9 cellular contexts compared by ENCODE assay signal in genomic region chr14:88551094-88551870, GRCh38. TPM values are rescaled to one million over a fixed set of nuclear protein-coding genes. Genes with fewer than 3 reads are reported as not detected.
DNase-seq lines count a peak whose midpoint lies in the region; ATAC-seq and TF ChIP-seq lines count a peak whose summit lies in the region.
"Had no signal": no experiment of that assay in that cellular context is flagged by ENCODE, and none has a peak within 500 bp of the region (broad histone marks: within the 10 kb centered on the region; RNA-seq: fewer than 3 reads in every experiment).

No MANE protein-coding gene starts in this region.

- peak overlapping the region; percentile 56 for H3K9ac ChIP-seq in PC-3 (ENCODE audit: low read length)

- CTCF ChIA-PET in PC-3 (lab: Charles Lee): interaction anchor here (0.6 kb wide), 1 partner anchor 29 kb away, joined by 3 read pairs; no protein-coding TSS in a partner anchor

- H3K9me3 ChIP-seq in PC-3 (ENCODE audit: low read length) (no peaks in the 10 kb centered on the region), heart right ventricle (no peaks in the 10 kb centered on the region), tibial nerve (no peaks in the 10 kb centered on the region)

- H3K27me3 Mint-ChIP-seq in osteocyte (ENCODE audit: unreplicated experiment): no peaks in the 10 kb centered on the region

- TF ChIP-seq EP300 in tibial nerve (IDR thresholded peaks at IDR 0.05): peak in 1 of 2 donors; percentile 92

- WGBS in heart right ventricle, 2 donors: 5 to 6% methylated on average over 50 of the region's 50 CpGs
- 10 to 14% methylated on average over 30 to 43 of the region's 50 CpGs for WGBS in tibial nerve, 2 donors

- H3K27ac ChIP-seq in PC-3 (ENCODE audit: low read length): no peak overlapping the region
- peak overlapping the region; percentile 26 to 82 (median 76) for H3K27ac ChIP-seq in heart right ventricle
- H3K27ac ChIP-seq in tibial nerve: peak overlapping the region; percentile 58 to 96 (median 82)

- H3K4me3 Mint-ChIP-seq in osteocyte (ENCODE audit: unreplicated experiment): peak overlapping the region; percentile 82

- H3K36me3 Mint-ChIP-seq in osteocyte (ENCODE audit: unreplicated experiment): peaks cover 18% of the 10 kb centered on the region

- peak; percentile 85 for DNase-seq in AG08396 (ENCODE audit: low spot score)
- peak; percentile 4 for DNase-seq in GOT3 (lab: John Stamatoyannopoulos, UW)
- DNase-seq in PC-3: peak; percentile 90
- DNase-seq in amygdala (lab: John Stamatoyannopoulos, UW): peak; percentile 20 to 87 (median 72)
- DNase-seq in heart right ventricle: peak; percentile 81 to 87
- peak; percentile 91 for DNase-seq in osteocyte (ENCODE audit: extremely low spot score, unreplicated experiment)
- peak; percentile 48 to 73 for DNase-seq in tibial nerve (ENCODE audit: low spot score in 2 of 2)
- DNase-seq in MV-4-11 (lab: John Stamatoyannopoulos, UW): no peak

- no TSS peak for BruUV-seq in PC-3 (replicated peaks; lab: Mats Ljungman, UMichigan)

- peaks cover 24% of the 10 kb centered on the region for H3K4me1 ChIP-seq in PC-3 (ENCODE audit: insufficient read depth, low read length)
- H3K4me1 ChIP-seq in heart right ventricle: peaks cover 3 to 86% (median 54%) of the 10 kb centered on the region in 9 donors
- peaks cover 0 to 75% (median 25%) of the 10 kb centered on the region in 4 donors for H3K4me1 ChIP-seq in tibial nerve

- TF ChIP-seq CTCF in PC-3 (conservative IDR thresholded peaks at IDR 0.05; ENCODE audit: low read depth, low read length) (peak; percentile 41; the same call in 1 of the 2 replicates), heart right ventricle (IDR thresholded peaks at IDR 0.05) (peak in 7 of 9 donors; percentile 20 to 64 (median 47)), osteocyte (IDR thresholded peaks at IDR 0.05) (peak; percentile 46), tibial nerve (IDR thresholded peaks at IDR 0.05) (peak in 4 of 5 experiments; percentile 8 to 73 (median 46))

- peaks cover 34% of the 10 kb centered on the region for H3K79me2 ChIP-seq in PC-3 (ENCODE audit: low read length)

- H3K4me3 ChIP-seq in PC-3 (ENCODE audit: low read length) (peak overlapping the region; percentile 82), heart right ventricle (peak overlapping the region; percentile 16 to 90 (median 78)), tibial nerve (peak overlapping the region; percentile 56 to 93 (median 58))
- H3K4me3 ChIP-seq: GM12878 had no signal

- peak overlapping the region; percentile 93 for H2AFZ ChIP-seq in PC-3 (ENCODE audit: low read length)

- 0 out of 2 replicates have a peak, but pooled peaks cover 3% of the 10 kb centered on the region for H3K36me3 ChIP-seq in PC-3 (ENCODE audit: low read depth, low read length)
- H3K36me3 ChIP-seq in heart right ventricle: peaks cover 0 to 43% (median 2%) of the 10 kb centered on the region in 9 donors
- H3K36me3 ChIP-seq in tibial nerve: peaks cover 0 to 41% (median 5%) of the 10 kb centered on the region in 3 donors

- no peaks in the 10 kb centered on the region for H3F3A ChIP-seq in PC-3 (ENCODE audit: low read length, unreplicated experiment)

- TF ChIP-seq POLR2A in tibial nerve (IDR thresholded peaks at IDR 0.05): peak in 1 of 2 donors; percentile 44

- H3K4me2 ChIP-seq in PC-3 (ENCODE audit: low read length): peak overlapping the region; percentile 83

- ATAC-seq in PC-3: peak; percentile 52
- ATAC-seq in heart right ventricle: peak; percentile 72 to 91 (median 84)
- ATAC-seq: GM12878 had no signal

- peaks cover 31% of the 10 kb centered on the region for H3K4me1 Mint-ChIP-seq in osteocyte (ENCODE audit: unreplicated experiment)

- POLR2A ChIA-PET in PC-3 (lab: Charles Lee; ENCODE audit: unreplicated experiment): interaction anchor here (1.4 kb wide), 1 partner anchor 29 kb away, joined by 4 read pairs; no protein-coding TSS in a partner anchor

- H3K27ac Mint-ChIP-seq in osteocyte (ENCODE audit: unreplicated experiment): peak overlapping the region; percentile 71

- no peaks in the 10 kb centered on the region for H3K27me3 ChIP-seq in PC-3 (ENCODE audit: low read length)
- peaks cover 0 to 55% (median 0%) of the 10 kb centered on the region in 7 donors for H3K27me3 ChIP-seq in heart right ventricle
- H3K27me3 ChIP-seq in tibial nerve: no peaks in the 10 kb centered on the region

- no peaks in the 10 kb centered on the region for H3K9me3 Mint-ChIP-seq in osteocyte (ENCODE audit: unreplicated experiment)

- H3K9me2 ChIP-seq in PC-3 (replicated peaks; ENCODE audit: low read length): no peaks in the 10 kb centered on the region

- intact Hi-C loops in PC-3 (cut with micrococcal nuclease) (loop anchor here (1.0 kb wide), 1 partner anchor 59 kb away; no protein-coding TSS in a partner anchor), heart right ventricle (cut with DNase I) (loop anchor here in 3 of 10 donors (5.0 to 10.0 kb wide), 2 partner anchors 59 to 166 kb away; partner anchors contain the start of gene SPATA7 (in 2 of the 3))

- no peaks in the 10 kb centered on the region for H4K20me1 ChIP-seq in PC-3 (ENCODE audit: low read length)

RNA-seq across cellular contexts. Expression of gene PTPN21, which starts 3.5 kb away (rescaled TPM):
- total RNA-seq in PC-3 (2014; rRNA removed): 6.3 TPM in 2 replicates
- 10 to 100 TPM; 25.0 to 62.1 (median 39.8) TPM for total RNA-seq in heart right ventricle
- polyA plus RNA-seq in heart right ventricle: 1 to 10 TPM; 5.3 to 9.7 TPM
- 30.0 and 33.8 TPM in 2 replicates for total RNA-seq in osteocyte
- 10 to 100 TPM; 25.6 to 35.5 (median 32.2) TPM for total RNA-seq in tibial nerve

RNA-seq across cellular contexts. Expression of gene ZC3H14, which starts 11.6 kb away (rescaled TPM):
- total RNA-seq in PC-3 (2014; rRNA removed) (51.5 and 58.2 TPM in 2 replicates), heart right ventricle (10 to 100 TPM; 35.4 to 49.4 (median 38.7) TPM), osteocyte (63.1 and 68.6 TPM in 2 replicates), tibial nerve (10 to 100 TPM; 52.8 to 71.4 (median 59.3) TPM)
- polyA plus RNA-seq in heart right ventricle: 10 to 100 TPM; 24.5 to 32.4 TPM
